ENCODE assay signal across 21 cellular contexts in the genomic region with DNA sequence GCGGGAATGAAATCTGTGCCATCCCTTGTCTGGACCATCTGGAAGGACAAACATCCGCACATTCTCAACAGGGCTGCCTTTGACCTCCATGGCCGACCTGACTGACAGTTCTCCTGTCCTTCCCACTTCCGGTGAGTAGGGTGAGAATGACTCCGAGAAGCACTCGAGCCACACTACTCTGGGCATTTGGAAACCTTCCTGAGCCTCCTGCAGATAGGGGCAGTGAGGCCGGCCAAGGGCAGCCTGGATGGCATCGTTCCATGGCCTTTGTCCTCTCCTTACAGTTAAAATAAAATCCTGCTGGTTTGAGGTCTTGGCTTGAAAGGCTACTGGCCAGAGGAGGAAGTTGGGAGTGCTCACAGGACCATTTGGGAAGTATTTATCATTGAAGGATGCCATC.
"Had no signal": no experiment of that assay in that cellular context is flagged by ENCODE, and none has a peak within 500 bp of the region (broad histone marks: within the 10 kb centered on the region; RNA-seq: fewer than 3 reads in every experiment).

No MANE protein-coding gene starts in this region.

- H3K36me3 Mint-ChIP-seq: naive thymus-derived CD4-positive, alpha-beta T cell; stimulated activated effector memory CD8-positive, alpha-beta T cell treated with anti-CD3 and anti-CD28 coated beads, Interleukin-12 subunit alpha, Interleukin-12 subunit beta, amount 100 ng/mL, for 72 hours had no signal

- FAIRE-seq: endometrium, frontal cortex, islet of Langerhans had no signal

- H3K4me3 ChIP-seq: cardiac muscle cell, heart right ventricle, left lung, smooth muscle cell, thoracic aorta, transverse colon had no signal

- H3K4me1 ChIP-seq: transverse colon had no signal

- H3K27me3 Mint-ChIP-seq: naive thymus-derived CD4-positive, alpha-beta T cell had no signal

- H3K4me1 Mint-ChIP-seq: stimulated activated effector memory CD8-positive, alpha-beta T cell treated with anti-CD3 and anti-CD28 coated beads, Interleukin-12 subunit alpha, Interleukin-12 subunit beta, amount 100 ng/mL, for 72 hours had no signal

- H3K27ac ChIP-seq: cardiac muscle cell, left lung, thoracic aorta, transverse colon had no signal

- ATAC-seq: esophagus mucosa; left lung; naive thymus-derived CD4-positive, alpha-beta T cell; stimulated activated effector memory CD8-positive, alpha-beta T cell treated with anti-CD3 and anti-CD28 coated beads, Interleukin-12 subunit alpha, Interleukin-12 subunit beta, amount 100 ng/mL, for 72 hours; stimulated activated naive CD8-positive, alpha-beta T cell treated with anti-CD3 and anti-CD28 coated beads, Interleukin-15, Interleukin-2, amounts not matched to agents 100 U/mL and 50 U/mL, for 24 hours had no signal

- H3K27ac Mint-ChIP-seq: naive thymus-derived CD4-positive, alpha-beta T cell; nephron progenitor cell; stimulated activated effector memory CD8-positive, alpha-beta T cell treated with anti-CD3 and anti-CD28 coated beads, Interleukin-12 subunit alpha, Interleukin-12 subunit beta, amount 100 ng/mL, for 72 hours had no signal

- DNase-seq: cortex of kidney; effector memory CD4-positive, alpha-beta T cell; hypothalamus; kidney glomerular epithelial cell; left lung; mesendoderm; naive thymus-derived CD4-positive, alpha-beta T cell; nephron progenitor cell; stimulated activated CD4-positive, alpha-beta T cell treated with anti-CD3 and anti-CD28 coated beads, Interleukin-4, amount 100 ng/mL, for 1 hour; stimulated activated CD8-positive, alpha-beta memory T cell treated with anti-CD3 and anti-CD28 coated beads, Interleukin-4, amount 100 ng/mL, for 48 hours; stimulated activated naive CD8-positive, alpha-beta T cell treated with anti-CD3 and anti-CD28 coated beads, Interleukin-15, Interleukin-2, amounts not matched to agents 100 U/mL and 50 U/mL, for 24 hours; transverse colon had no signal

- H3K9me3 ChIP-seq: heart right ventricle, left lung, thoracic aorta, transverse colon had no signal

- H3K9me3 Mint-ChIP-seq: naive thymus-derived CD4-positive, alpha-beta T cell; stimulated activated effector memory CD8-positive, alpha-beta T cell treated with anti-CD3 and anti-CD28 coated beads, Interleukin-12 subunit alpha, Interleukin-12 subunit beta, amount 100 ng/mL, for 72 hours had no signal

- H3K27me3 ChIP-seq: cardiac muscle cell, heart right ventricle, left lung, transverse colon had no signal

- H3K4me2 ChIP-seq: smooth muscle cell had no signal

- H3K4me3 Mint-ChIP-seq: naive thymus-derived CD4-positive, alpha-beta T cell; nephron progenitor cell; stimulated activated effector memory CD8-positive, alpha-beta T cell treated with anti-CD3 and anti-CD28 coated beads, Interleukin-12 subunit alpha, Interleukin-12 subunit beta, amount 100 ng/mL, for 72 hours had no signal

- H3K36me3 ChIP-seq: cardiac muscle cell, heart right ventricle, left lung, thoracic aorta, transverse colon had no signal
